In genomic region chr3:197942956-197943556, GRCh38 we compare ENCODE assay signal across 8 cellular contexts. TPM values are rescaled to one million over a fixed set of nuclear protein-coding genes. Genes with fewer than 3 reads are reported as not detected.
A peak's percentile ranks its signal among the peaks of the same experiment; 100 is the strongest.
DNase-seq lines count a peak whose midpoint lies in the region; ATAC-seq and TF ChIP-seq lines count a peak whose summit lies in the region.

No MANE protein-coding gene starts in this region.

- intact Hi-C loops in left colon (cut with DNase I, micrococcal nuclease): loop anchor here in 1 of 2 donors (5.0 kb wide), 1 partner anchor 36 kb away; no protein-coding TSS in a partner anchor

- H3K4me3 ChIP-seq in astrocyte of the spinal cord (ENCODE audit: low read depth, low read length): no peak overlapping the region

- peak; percentile 83 for TF ChIP-seq CTCF in astrocyte of the spinal cord (IDR thresholded peaks at IDR 0.05; ENCODE audit: low read depth, low read length)

- peak; percentile 64 for ATAC-seq in GM18517 (IDR thresholded peaks at IDR 0.05; ENCODE audit: unreplicated experiment)
- ATAC-seq in left colon: peak; percentile 60
- ATAC-seq in HG02798 (IDR thresholded peaks at IDR 0.05; ENCODE audit: poor library complexity, unreplicated experiment): no peak
- ATAC-seq in GM19324 (IDR thresholded peaks at IDR 0.05; ENCODE audit: low FRiP score, unreplicated experiment): no peak
- ATAC-seq in GM18511 (IDR thresholded peaks at IDR 0.05; ENCODE audit: unreplicated experiment): no peak

- in situ Hi-C loops in astrocyte of the spinal cord (cut with HindIII; ENCODE audit: low sequenced_read_pairs): no loop called here

- DNase-seq in COLO829 (ENCODE audit: low spot score) (peak; percentile 60), NCI-H2171 treated with DMSO at 0.1 percent for 48 hours (lab: John Stamatoyannopoulos, UW) (peak; percentile 52), astrocyte of the spinal cord (ENCODE audit: low read depth, low spot score) (peak; percentile 53), left colon (no peak)

RNA-seq across cellular contexts. Expression of gene RPL35A, which starts 6.9 kb away (rescaled TPM):
- 100 to 1,000 TPM; 557 to 639 TPM for total RNA-seq in left colon

RNA-seq across cellular contexts. Expression of gene LMLN, which starts 17.0 kb away (rescaled TPM):
- 1 to 10 TPM; 5.4 TPM for total RNA-seq in left colon

Comparison
In these comparisons a context has a peak if more than half of its experiments do, and no peak if none do; other contexts are left out.
1. DNase-seq: peak in COLO829 (single experiment), NCI-H2171 treated with DMSO at 0.1 percent for 48 hours (single experiment) and astrocyte of the spinal cord (single experiment); none in left colon (0 of 2).
2. ATAC-seq: peak in GM18517 (single experiment) and left colon (single experiment); none in HG02798 (single experiment), GM19324 (single experiment) and GM18511 (single experiment).